Comparison of ENCODE assay signal across 8 cellular contexts in genomic region chr7:87934699-87935372, GRCh38. TPM values are rescaled to one million over a fixed set of nuclear protein-coding genes. Genes with fewer than 3 reads are reported as not detected.
DNase-seq lines count a peak whose midpoint lies in the region; ATAC-seq and TF ChIP-seq lines count a peak whose summit lies in the region.

No MANE protein-coding gene starts in this region.

- no peaks in the 10 kb centered on the region for H3K36me3 Mint-ChIP-seq in central memory CD8-positive, alpha-beta T cell (ENCODE audit: insufficient read depth)

- H3K27me3 Mint-ChIP-seq in central memory CD8-positive, alpha-beta T cell, result no peaks in the 10 kb centered on the region
- H3K27me3 Mint-ChIP-seq in stimulated activated naive CD8-positive, alpha-beta T cell treated with anti-CD3 and anti-CD28 coated beads, Interleukin-15, amount 100 ng/mL, for 72 hours, result peaks cover 17% of the 10 kb centered on the region

- ATAC-seq in HG02884 (IDR thresholded peaks at IDR 0.05; ENCODE audit: unreplicated experiment) (peak; percentile 2), left colon (peak; percentile 30)
- ATAC-seq in central memory CD8-positive, alpha-beta T cell (replicated peaks; ENCODE audit: extremely low read depth, poor library complexity, severe bottlenecking), result no peak
- ATAC-seq in stimulated activated naive CD8-positive, alpha-beta T cell treated with anti-CD3 and anti-CD28 coated beads, Interleukin-15, amount 100 ng/mL, for 72 hours, result peak; percentile 0

- peaks cover 12% of the 10 kb centered on the region for H3K4me1 Mint-ChIP-seq in central memory CD8-positive, alpha-beta T cell
- H3K4me1 Mint-ChIP-seq in stimulated activated naive CD8-positive, alpha-beta T cell treated with anti-CD3 and anti-CD28 coated beads, Interleukin-15, amount 100 ng/mL, for 72 hours, result peaks cover 13% of the 10 kb centered on the region

- peak overlapping the region; percentile 90 for H3K4me3 Mint-ChIP-seq in central memory CD8-positive, alpha-beta T cell
- peak overlapping the region; percentile 89 to 97 for H3K4me3 Mint-ChIP-seq in stimulated activated naive CD8-positive, alpha-beta T cell treated with anti-CD3 and anti-CD28 coated beads, Interleukin-15, amount 100 ng/mL, for 72 hours

- no peak for TF ChIP-seq POLR2A in Peyer's patch (IDR thresholded peaks at IDR 0.05)

- no peaks in the 10 kb centered on the region for H3K9me3 Mint-ChIP-seq in central memory CD8-positive, alpha-beta T cell
- no peaks in the 10 kb centered on the region for H3K9me3 Mint-ChIP-seq in stimulated activated naive CD8-positive, alpha-beta T cell treated with anti-CD3 and anti-CD28 coated beads, Interleukin-15, amount 100 ng/mL, for 72 hours

- H3K27ac Mint-ChIP-seq in central memory CD8-positive, alpha-beta T cell (ENCODE audit: low read depth), result peak overlapping the region; percentile 70
- peak overlapping the region in 1 of 2 donors; percentile 9 for H3K27ac Mint-ChIP-seq in stimulated activated naive CD8-positive, alpha-beta T cell treated with anti-CD3 and anti-CD28 coated beads, Interleukin-15, amount 100 ng/mL, for 72 hours

- no peaks in the 10 kb centered on the region for H3K9me3 ChIP-seq in Peyer's patch

- H3K36me3 ChIP-seq in Peyer's patch, result no peaks in the 10 kb centered on the region

- peaks cover 0 to 8% (median 1%) of the 10 kb centered on the region in 4 donors for H3K4me1 ChIP-seq in Peyer's patch

- H3K4me3 ChIP-seq in Peyer's patch, result peak overlapping the region; percentile 66 to 78 (median 73)

- DNase-seq in DMS153 treated with DMSO at 0.1 percent for 48 hours (lab: John Stamatoyannopoulos, UW; ENCODE audit: unreplicated experiment), result peak; percentile 2
- no peak for DNase-seq in DMS153 (lab: John Stamatoyannopoulos, UW)
- no peak for DNase-seq in Peyer's patch
- no peak for DNase-seq in central memory CD8-positive, alpha-beta T cell (ENCODE audit: low spot score in 2 of 2)
- DNase-seq in left colon, result peak in 1 of 2 donors; percentile 31
- peak; percentile 19 to 20 for DNase-seq in stimulated activated naive CD8-positive, alpha-beta T cell treated with anti-CD3 and anti-CD28 coated beads, Interleukin-15, amount 100 ng/mL, for 72 hours
- DNase-seq in amniotic stem cell (lab: John Stamatoyannopoulos, UW), result no peak

- peak overlapping the region in 1 of 4 donors; percentile 81 for H3K27ac ChIP-seq in Peyer's patch

- intact Hi-C loops in left colon (cut with DNase I, micrococcal nuclease), result no loop called here

- no peaks in the 10 kb centered on the region for H3K27me3 ChIP-seq in Peyer's patch

- TF ChIP-seq CTCF in Peyer's patch (IDR thresholded peaks at IDR 0.05), result no peak

RNA-seq across cellular contexts. Expression of gene ADAM22, which starts 0.8 kb away (rescaled TPM):
- total RNA-seq in Peyer's patch (1 to 10 TPM in 3 of 4 donors, under 1 TPM in 1; 0.88 to 2.5 (median 1.6) TPM), left colon (1 to 10 TPM; 3.1 to 4.3 TPM)

RNA-seq across cellular contexts. Expression of gene DBF4, which starts 58.5 kb away (rescaled TPM):
- total RNA-seq in Peyer's patch, result 10 to 100 TPM in 3 of 4 donors, 1 to 10 TPM in 1; 7.7 to 33.8 (median 12.8) TPM
- total RNA-seq in left colon, result 10 to 100 TPM; 11.0 to 15.0 TPM

RNA-seq across cellular contexts. Expression of gene SLC25A40, which starts 58.7 kb away (rescaled TPM):
- total RNA-seq in Peyer's patch (10 to 100 TPM; 17.8 to 23.9 (median 20.7) TPM), left colon (10 to 100 TPM; 33.8 to 34.2 TPM)

Comparison
In these comparisons a context has a peak if more than half of its experiments do, and no peak if none do; other contexts are left out.
1. DNase-seq: peak in DMS153 treated with DMSO at 0.1 percent for 48 hours (single experiment) and stimulated activated naive CD8-positive, alpha-beta T cell treated with anti-CD3 and anti-CD28 coated beads, Interleukin-15, amount 100 ng/mL, for 72 hours (2 of 2); none in DMS153 (single experiment), Peyer's patch (0 of 3), central memory CD8-positive, alpha-beta T cell (0 of 2) and amniotic stem cell (single experiment).